Comparison of ENCODE assay signal across 14 cellular contexts in the genomic region with DNA sequence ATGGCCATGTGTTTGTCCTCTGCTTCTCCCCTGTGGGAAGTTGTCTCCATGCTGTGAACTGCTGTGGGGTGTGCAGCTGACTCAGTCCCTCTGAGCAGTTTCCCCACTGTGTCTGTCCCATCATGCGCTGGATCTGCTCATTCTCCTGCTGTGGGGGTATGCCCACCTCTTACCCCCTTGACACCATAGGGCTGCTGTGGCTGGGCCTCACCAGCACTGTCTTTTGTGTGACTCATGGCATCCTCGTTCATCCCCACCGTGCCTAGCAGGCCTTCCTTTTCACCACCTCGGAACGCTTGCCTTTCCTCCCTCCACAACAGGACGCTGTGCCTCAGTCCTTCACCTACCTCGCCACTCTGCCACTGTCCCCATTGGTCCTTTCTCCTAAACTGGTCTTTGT. TPM values are rescaled to one million over a fixed set of nuclear protein-coding genes. Genes with fewer than 3 reads are reported as not detected.
DNase-seq lines count a peak whose midpoint lies in the region; ATAC-seq and TF ChIP-seq lines count a peak whose summit lies in the region.
"Had no signal": no experiment of that assay in that cellular context is flagged by ENCODE, and none has a peak within 500 bp of the region (broad histone marks: within the 10 kb centered on the region; RNA-seq: fewer than 3 reads in every experiment).

No MANE protein-coding gene starts in this region.

- no peak for TF ChIP-seq CTCF in endothelial cell (IDR thresholded peaks at IDR 0.05; ENCODE audit: unreplicated experiment)

- peaks cover 47% of the 10 kb centered on the region for H3K4me1 Mint-ChIP-seq in activated CD8-positive, alpha-beta memory T cell treated with anti-CD3 and anti-CD28 coated beads, Interleukin-2, amount 10 ng/mL, durations not matched to agents 7 days and 5 days
- peaks cover 30% of the 10 kb centered on the region for H3K4me1 Mint-ChIP-seq in endothelial cell (ENCODE audit: unreplicated experiment)
- H3K4me1 Mint-ChIP-seq in stimulated activated naive CD8-positive, alpha-beta T cell treated with anti-CD3 and anti-CD28 coated beads, Interleukin-15, Interleukin-2, amounts not matched to agents 100 ng/mL and 50 ng/mL, for 24 hours (ENCODE audit: low read depth), result peaks cover 57% of the 10 kb centered on the region

- H3K36me3 Mint-ChIP-seq in activated CD8-positive, alpha-beta memory T cell treated with anti-CD3 and anti-CD28 coated beads, Interleukin-2, amount 10 ng/mL, durations not matched to agents 7 days and 5 days, result no peaks in the 10 kb centered on the region
- H3K36me3 Mint-ChIP-seq in endothelial cell (ENCODE audit: low read depth, unreplicated experiment), result peaks cover 28% of the 10 kb centered on the region
- H3K36me3 Mint-ChIP-seq in stimulated activated naive CD8-positive, alpha-beta T cell treated with anti-CD3 and anti-CD28 coated beads, Interleukin-15, Interleukin-2, amounts not matched to agents 100 ng/mL and 50 ng/mL, for 24 hours (ENCODE audit: low read depth), result peaks cover 5% of the 10 kb centered on the region

- no peaks in the 10 kb centered on the region for H3K9me3 Mint-ChIP-seq in activated CD8-positive, alpha-beta memory T cell treated with anti-CD3 and anti-CD28 coated beads, Interleukin-2, amount 10 ng/mL, durations not matched to agents 7 days and 5 days (ENCODE audit: low read depth)
- no peaks in the 10 kb centered on the region for H3K9me3 Mint-ChIP-seq in endothelial cell (ENCODE audit: unreplicated experiment)
- no peaks in the 10 kb centered on the region for H3K9me3 Mint-ChIP-seq in stimulated activated naive CD8-positive, alpha-beta T cell treated with anti-CD3 and anti-CD28 coated beads, Interleukin-15, Interleukin-2, amounts not matched to agents 100 ng/mL and 50 ng/mL, for 24 hours

- ATAC-seq in activated CD8-positive, alpha-beta memory T cell treated with anti-CD3 and anti-CD28 coated beads, Interleukin-2, amount 10 ng/mL, durations not matched to agents 7 days and 5 days, result no peak
- no peak for ATAC-seq in GM21367 (IDR thresholded peaks at IDR 0.05; ENCODE audit: unreplicated experiment)
- no peak for ATAC-seq in HG02885 (IDR thresholded peaks at IDR 0.05; ENCODE audit: poor library complexity, unreplicated experiment)
- ATAC-seq: Panc1 had no signal

- H3K27ac Mint-ChIP-seq in activated CD8-positive, alpha-beta memory T cell treated with anti-CD3 and anti-CD28 coated beads, Interleukin-2, amount 10 ng/mL, durations not matched to agents 7 days and 5 days, result peak overlapping the region; percentile 20
- peak overlapping the region; percentile 1 for H3K27ac Mint-ChIP-seq in endothelial cell (ENCODE audit: unreplicated experiment)
- peak overlapping the region; percentile 84 for H3K27ac Mint-ChIP-seq in stimulated activated naive CD8-positive, alpha-beta T cell treated with anti-CD3 and anti-CD28 coated beads, Interleukin-15, Interleukin-2, amounts not matched to agents 100 ng/mL and 50 ng/mL, for 24 hours

- CTCF ChIA-PET in activated CD8-positive, alpha-beta memory T cell treated with anti-CD3 and anti-CD28 coated beads, Interleukin-2, amount 10 ng/mL, durations not matched to agents 7 days and 5 days (lab: Charles Lee), result interaction anchor here (1.2 to 3.3 kb wide), 5 partner anchors 113 to 248 kb away, joined by 3 to 62 read pairs (median 21); no protein-coding TSS in a partner anchor

- H3K27me3 Mint-ChIP-seq in activated CD8-positive, alpha-beta memory T cell treated with anti-CD3 and anti-CD28 coated beads, Interleukin-2, amount 10 ng/mL, durations not matched to agents 7 days and 5 days, result no peaks in the 10 kb centered on the region
- peaks cover 6% of the 10 kb centered on the region for H3K27me3 Mint-ChIP-seq in endothelial cell (ENCODE audit: unreplicated experiment)
- H3K27me3 Mint-ChIP-seq in stimulated activated naive CD8-positive, alpha-beta T cell treated with anti-CD3 and anti-CD28 coated beads, Interleukin-15, Interleukin-2, amounts not matched to agents 100 ng/mL and 50 ng/mL, for 24 hours, result no peaks in the 10 kb centered on the region

- peak; percentile 11 for DNase-seq in stimulated activated CD4-positive, alpha-beta T cell treated with anti-CD3 and anti-CD28 coated beads, Interleukin-4, amount 100 ng/mL, for 24 hours
- DNase-seq in stimulated activated CD4-positive, alpha-beta T cell treated with anti-CD3 and anti-CD28 coated beads, Interleukin-2, amount 100 ng/mL, for 48 hours, result no peak
- DNase-seq in activated CD8-positive, alpha-beta memory T cell treated with anti-CD3 and anti-CD28 coated beads, Interleukin-2, amount 10 ng/mL, durations not matched to agents 7 days and 5 days, result peak; percentile 39
- DNase-seq in endothelial cell (ENCODE audit: low spot score) (no peak), OCI-M2 (lab: John Stamatoyannopoulos, UW; ENCODE audit: unreplicated experiment) (no peak)
- DNase-seq: activated CD4-positive, CD25-positive, alpha-beta regulatory T cell treated with anti-CD3 and anti-CD28 coated beads, Interleukin-2, amount 50 U/mL, for 72 hours; activated effector memory CD4-positive, alpha-beta T cell treated with anti-CD3 and anti-CD28 coated beads, Interleukin-2, amount 50 U/mL, for 16 hours; DMS53; foreskin fibroblast; NCI-H2081 had no signal

- H3K4me3 Mint-ChIP-seq in activated CD8-positive, alpha-beta memory T cell treated with anti-CD3 and anti-CD28 coated beads, Interleukin-2, amount 10 ng/mL, durations not matched to agents 7 days and 5 days, result no peak overlapping the region
- no peak overlapping the region for H3K4me3 Mint-ChIP-seq in endothelial cell (ENCODE audit: unreplicated experiment)
- H3K4me3 Mint-ChIP-seq in stimulated activated naive CD8-positive, alpha-beta T cell treated with anti-CD3 and anti-CD28 coated beads, Interleukin-15, Interleukin-2, amounts not matched to agents 100 ng/mL and 50 ng/mL, for 24 hours, result peak overlapping the region; percentile 21

RNA-seq across cellular contexts. Expression of a gene that starts 27.3 kb away (rescaled TPM):
- total RNA-seq in activated CD8-positive, alpha-beta memory T cell treated with anti-CD3 and anti-CD28 coated beads, Interleukin-2, amount 10 ng/mL, durations not matched to agents 7 days and 5 days, result not detected
- 79.8 TPM for total RNA-seq in endothelial cell (ENCODE audit: unreplicated experiment)

Comparison
In these comparisons a context has a peak if more than half of its experiments do, and no peak if none do; other contexts are left out.
1. DNase-seq: peak in stimulated activated CD4-positive, alpha-beta T cell treated with anti-CD3 and anti-CD28 coated beads, Interleukin-4, amount 100 ng/mL, for 24 hours (single experiment) and activated CD8-positive, alpha-beta memory T cell treated with anti-CD3 and anti-CD28 coated beads, Interleukin-2, amount 10 ng/mL, durations not matched to agents 7 days and 5 days (single experiment); none in stimulated activated CD4-positive, alpha-beta T cell treated with anti-CD3 and anti-CD28 coated beads, Interleukin-2, amount 100 ng/mL, for 48 hours (0 of 2), endothelial cell (single experiment) and OCI-M2 (single experiment).
2. H3K27ac Mint-ChIP-seq: peak in every context shown above with its lines; median percentile 84 in stimulated activated naive CD8-positive, alpha-beta T cell treated with anti-CD3 and anti-CD28 coated beads, Interleukin-15, Interleukin-2, amounts not matched to agents 100 ng/mL and 50 ng/mL, for 24 hours; 20 in activated CD8-positive, alpha-beta memory T cell treated with anti-CD3 and anti-CD28 coated beads, Interleukin-2, amount 10 ng/mL, durations not matched to agents 7 days and 5 days; 1 in endothelial cell.
3. RNA of a gene that starts 27.3 kb away (total RNA-seq): 79.8 TPM in endothelial cell (single experiment); not detected in activated CD8-positive, alpha-beta memory T cell treated with anti-CD3 and anti-CD28 coated beads, Interleukin-2, amount 10 ng/mL, durations not matched to agents 7 days and 5 days; every median in the first group is over 10 times any median in the second.